15 cellular contexts compared by ENCODE assay signal in genomic region chr11:71567196-71567595, GRCh38. TPM values are rescaled to one million over a fixed set of nuclear protein-coding genes. Genes with fewer than 3 reads are reported as not detected.
DNase-seq lines count a peak whose midpoint lies in the region; ATAC-seq, FAIRE-seq and TF ChIP-seq lines count a peak whose summit lies in the region.
"Not testable (repeated sequence)": the region's sequence is repeated elsewhere in the genome, so short reads cannot be mapped to it uniquely, and the experiment has no call there.
"Had no signal": no experiment of that assay in that cellular context is flagged by ENCODE, and none has a peak within 500 bp of the region (broad histone marks: within the 10 kb centered on the region; RNA-seq: fewer than 3 reads in every experiment).

No MANE protein-coding gene starts in this region.

- not testable (repeated sequence) for H2AFZ ChIP-seq in H1 (ENCODE audit: low read length)

- not testable (repeated sequence) for H3K23ac ChIP-seq in H1 (ENCODE audit: insufficient read length)

- not testable (repeated sequence) for H3K36me3 Mint-ChIP-seq in WTC11; mesothelial cell of epicardium; neural crest cell (ENCODE audit: low read depth); type B pancreatic cell

- H3K36me3 ChIP-seq in H1 (ENCODE audit: control insufficient read depth in 2 of 4, insufficient read depth in 4 of 4, low read length in 3 of 4): not testable (repeated sequence)

- H3K4me2 ChIP-seq in H1 (ENCODE audit: insufficient read depth in 1 of 2, low read depth in 2 of 2, low read length in 2 of 2): not testable (repeated sequence)

- not testable (repeated sequence) for H3K27ac ChIP-seq in H1 (ENCODE audit: low read depth, low read length)

- H3K9me3 ChIP-seq in H1 (ENCODE audit: insufficient read depth in 2 of 2, low read depth in 1 of 2, low read length in 1 of 2): not testable (repeated sequence)

- H2BK120ac ChIP-seq in H1 (replicated peaks; ENCODE audit: low read depth, low read length): not testable (repeated sequence)

- not testable (repeated sequence) for ATAC-seq in WTC11

- H2BK20ac ChIP-seq in H1 (ENCODE audit: low read length): not testable (repeated sequence)

- POLR2A ChIA-PET in WTC11 (lab: Charles Lee); H1 (lab: Charles Lee; ENCODE audit: partially characterized antibody): not testable (repeated sequence)

- not testable (repeated sequence) for H3K56ac ChIP-seq in H1 (replicated peaks; ENCODE audit: insufficient read length, low read depth, low read length)

- not testable (repeated sequence) for H3K23me2 ChIP-seq in H1 (ENCODE audit: low read depth, low read length)

- H3K4me3 Mint-ChIP-seq in WTC11, mesothelial cell of epicardium, neural crest cell, type B pancreatic cell: not testable (repeated sequence)

- H4K91ac ChIP-seq in H1 (replicated peaks; ENCODE audit: insufficient read length, low read length): not testable (repeated sequence)

- WGBS in H1 (ENCODE audit: extremely low coverage in 1 of 2, insufficient coverage in 1 of 2, insufficient read length in 1 of 2, insufficient replicate concordance in 2 of 2, low coverage in 1 of 2, low lambda C conversion rate in 2 of 2, missing lambda C conversion rate in 1 of 2), 2 experiments: 48% methylated on average over 4 of the region's 8 CpGs; no CpG with 5 or more reads in 1 of the 2 experiments

- not testable (repeated sequence) for H4K20me1 ChIP-seq in H1 (replicated peaks in 1 of 2; ENCODE audit: control insufficient read depth in 1 of 2, insufficient read depth in 2 of 2, low read length in 2 of 2)

- in situ Hi-C loops in G401 (cut with HindIII; ENCODE audit: low sequenced_read_pairs): not testable (repeated sequence)

- not testable (repeated sequence) for H3K14ac ChIP-seq in H1 (ENCODE audit: insufficient read length)

- H3K27ac Mint-ChIP-seq in WTC11 (0 out of 2 replicates have a peak overlapping the region, but pooled peaks have one; percentile 59), mesothelial cell of epicardium (peak overlapping the region; percentile 13), neural crest cell (ENCODE audit: unreplicated experiment) (peak overlapping the region; percentile 23), type B pancreatic cell (peak overlapping the region; percentile 40)

- not testable (repeated sequence) for H2BK15ac ChIP-seq in H1 (ENCODE audit: low read length)

- not testable (repeated sequence) for H3K9ac ChIP-seq in H1 (replicated peaks in 1 of 4; ENCODE audit: extremely low read depth in 1 of 4, low read depth in 3 of 4, low read length in 3 of 4)

- H3K4ac ChIP-seq in H1 (replicated peaks; ENCODE audit: insufficient read length, low read depth, low read length): not testable (repeated sequence)

- not testable (repeated sequence) for TF ChIP-seq RAD21 in H1 (IDR thresholded peaks at IDR 0.05 in 1 of 2, conservative IDR thresholded peaks at IDR 0.05 in 1 of 2; ENCODE audit: low read depth in 2 of 2, low read length in 2 of 2)

- H3K4me1 Mint-ChIP-seq in WTC11 (peaks cover 36% of the 10 kb centered on the region), mesothelial cell of epicardium (peaks cover 29% of the 10 kb centered on the region), neural crest cell (peaks cover 15% of the 10 kb centered on the region), type B pancreatic cell (ENCODE audit: unreplicated experiment) (peaks cover 35% of the 10 kb centered on the region)

- TF ChIP-seq EP300 in H1 (IDR thresholded peaks at IDR 0.05; ENCODE audit: borderline replicate concordance in 1 of 2, low read depth in 2 of 2, low read length in 2 of 2): not testable (repeated sequence)

- not testable (repeated sequence) for H2BK5ac ChIP-seq in H1 (ENCODE audit: low read depth, low read length)

- H3K27me3 Mint-ChIP-seq in WTC11 (ENCODE audit: low read depth): not testable (repeated sequence)
- H3K27me3 Mint-ChIP-seq in mesothelial cell of epicardium (ENCODE audit: low read depth): peaks cover 26% of the 10 kb centered on the region
- peaks cover 12% of the 10 kb centered on the region for H3K27me3 Mint-ChIP-seq in neural crest cell (ENCODE audit: low read depth)
- H3K27me3 Mint-ChIP-seq in type B pancreatic cell: peaks cover 22% of the 10 kb centered on the region

- not testable (repeated sequence) for H2AK5ac ChIP-seq in H1 (ENCODE audit: low read depth, low read length)

- peak; percentile 65 for DNase-seq in G401 (ENCODE audit: low spot score)
- DNase-seq in WTC11 (ENCODE audit: low spot score); H1 (ENCODE audit: low read depth in 1 of 2, low spot score in 2 of 2); mesothelial cell of epicardium (ENCODE audit: low spot score in 2 of 2, unreplicated experiment in 2 of 2); neural crest cell (ENCODE audit: low read depth, low spot score); type B pancreatic cell (ENCODE audit: extremely low spot score, unreplicated experiment): not testable (repeated sequence)

- CTCF ChIA-PET in WTC11 (lab: Charles Lee): interaction anchor here (6.3 kb wide), 1 partner anchor 13 kb away, joined by 41 read pairs; no protein-coding TSS in a partner anchor
- CTCF ChIA-PET in H1 (lab: Charles Lee; ENCODE audit: partially characterized antibody): interaction anchor here (0.6 to 2.6 kb wide), 3 partner anchors 13 to 1344 kb away, joined by 3 to 6 read pairs (median 3); no protein-coding TSS in a partner anchor

- H3K79me1 ChIP-seq in H1 (ENCODE audit: low read depth, low read length): not testable (repeated sequence)

- not testable (repeated sequence) for H3K9me3 Mint-ChIP-seq in WTC11, mesothelial cell of epicardium, neural crest cell, type B pancreatic cell

- H3K4me3 ChIP-seq in H1 (ENCODE audit: extremely low read depth in 1 of 4, insufficient read depth in 2 of 4, low read depth in 3 of 4, low read length in 4 of 4): not testable (repeated sequence)

- H3K4me1 ChIP-seq in H1 (replicated peaks in 1 of 4; ENCODE audit: control insufficient read depth in 3 of 4, insufficient read depth in 4 of 4, low read length in 3 of 4): not testable (repeated sequence)

- not testable (repeated sequence) for H3K27me3 ChIP-seq in H1 (replicated peaks in 1 of 4; ENCODE audit: control insufficient read depth in 3 of 4, extremely low read depth in 1 of 4, insufficient read depth in 3 of 4, low read length in 3 of 4)

- H4K5ac ChIP-seq in H1 (ENCODE audit: insufficient read length, low read depth, low read length): not testable (repeated sequence)

- not testable (repeated sequence) for FAIRE-seq in H1 (lab: Jason Lieb, UNC)

- not testable (repeated sequence) for H3K18ac ChIP-seq in H1 (ENCODE audit: extremely low read depth, low read length)

- H3K79me2 ChIP-seq in H1 (ENCODE audit: control insufficient read depth in 1 of 2, insufficient read depth in 2 of 2, low read length in 2 of 2): not testable (repeated sequence)

- TF ChIP-seq POLR2A in H1 (IDR thresholded peaks at IDR 0.05; ENCODE audit: control extremely low read depth in 1 of 2, low read depth in 2 of 2, low read length in 2 of 2): not testable (repeated sequence)

- H2BK12ac ChIP-seq in H1 (ENCODE audit: low read depth, low read length): peak overlapping the region; percentile 50; the same call in 1 of the 2 replicates

- TF ChIP-seq CTCF in WTC11 (IDR thresholded peaks at IDR 0.05); H1 (IDR thresholded peaks at IDR 0.05; ENCODE audit: control extremely low read depth in 1 of 3, insufficient read depth in 1 of 3, low read depth in 1 of 3, low read length in 3 of 3); mesothelial cell of epicardium (IDR thresholded peaks at IDR 0.05; ENCODE audit: unreplicated experiment); neural crest cell (conservative IDR thresholded peaks at IDR 0.05); type B pancreatic cell (conservative IDR thresholded peaks at IDR 0.05): not testable (repeated sequence)

- not testable (repeated sequence) for H4K8ac ChIP-seq in H1 (ENCODE audit: extremely low read depth, insufficient read depth, low read length)

RNA-seq across cellular contexts. Expression of gene KRTAP5-10, which starts 1.8 kb away (rescaled TPM):
- total RNA-seq in G401 (2014; rRNA removed; shearing (Covaris generic)): not detected in 2 replicates
- total RNA-seq in WTC11 (2021): not detected in 3 replicates
- total RNA-seq in H1 (2021; fragmentation: NEBNext Ultra II Directional; extraction: Animal tissue kit (Norgen Biotek cat#: 25700)): not detected in 2 replicates
- polyA plus RNA-seq in H1 (2011; rRNA removed): 0.11 and 0.12 TPM in 2 replicates
- polyA plus RNA-seq in H1 (2011; cell fraction: cytosol; rRNA removed): 0.10 TPM
- 0.53 TPM for polyA plus RNA-seq in H1 (2011; cell fraction: nucleus; rRNA removed)
- not detected in 4 replicates for polyA plus RNA-seq in H1 (2012, experiment 1 of 2)
- not detected for polyA plus RNA-seq in H1 (2012, experiment 2 of 2)
- 0.04 TPM for polyA plus RNA-seq in H1 (2013, experiment 1 of 2)
- polyA plus RNA-seq in H1 (2013, experiment 2 of 2): not detected
- polyA minus RNA-seq in H1 (2011; rRNA and poly(A)+ RNA removed): 0.24 TPM in 1 of 2 replicates, not detected in the other
- polyA minus RNA-seq in H1 (2011; cell fraction: cytosol; rRNA and poly(A)+ RNA removed): not detected
- not detected for polyA minus RNA-seq in H1 (2011; cell fraction: nucleus; rRNA and poly(A)+ RNA removed)
- 0.22 to 0.32 TPM (median 0.31 TPM) in 3 replicates for total RNA-seq in mesothelial cell of epicardium
- total RNA-seq in neural crest cell: not detected in 2 replicates
- total RNA-seq in type B pancreatic cell (ENCODE audit: low replicate concordance): not detected in 2 replicates
- total RNA-seq: Caco-2; CD4-positive, alpha-beta T cell; GM23248; HFFc6; HT1080; IMR-90 had no signal
- polyA plus RNA-seq: A549, GM23248, IMR-90 had no signal

RNA-seq across cellular contexts. Expression of gene KRTAP5-11, which starts 15.5 kb away (rescaled TPM):
- not detected in 2 replicates for total RNA-seq in G401 (2014; rRNA removed; shearing (Covaris generic))
- total RNA-seq in WTC11 (2021): not detected in 3 replicates
- total RNA-seq in H1 (2021; fragmentation: NEBNext Ultra II Directional; extraction: Animal tissue kit (Norgen Biotek cat#: 25700)): not detected in 2 replicates
- not detected in 2 replicates for polyA plus RNA-seq in H1 (2011; rRNA removed)
- polyA plus RNA-seq in H1 (2011; cell fraction: cytosol; rRNA removed): not detected
- polyA plus RNA-seq in H1 (2011; cell fraction: nucleus; rRNA removed): not detected
- polyA plus RNA-seq in H1 (2012, experiment 1 of 2): 0.33 TPM in 1 of 4 replicates, not detected in the others
- not detected for polyA plus RNA-seq in H1 (2012, experiment 2 of 2)
- not detected for polyA plus RNA-seq in H1 (2013, experiment 1 of 2)
- polyA plus RNA-seq in H1 (2013, experiment 2 of 2): not detected
- polyA minus RNA-seq in H1 (2011; rRNA and poly(A)+ RNA removed): not detected in 2 replicates
- polyA minus RNA-seq in H1 (2011; cell fraction: cytosol; rRNA and poly(A)+ RNA removed): not detected
- polyA minus RNA-seq in H1 (2011; cell fraction: nucleus; rRNA and poly(A)+ RNA removed): not detected
- 0.44 TPM in 1 of 3 replicates, not detected in the others for total RNA-seq in mesothelial cell of epicardium
- total RNA-seq in neural crest cell: not detected in 2 replicates
- total RNA-seq in type B pancreatic cell (ENCODE audit: low replicate concordance): not detected in 2 replicates
- total RNA-seq: Caco-2; CD4-positive, alpha-beta T cell; GM23248; H7; HFFc6; HT1080; IMR-90 had no signal
- polyA plus RNA-seq: A549, BJ, GM23248, IMR-90 had no signal

RNA-seq across cellular contexts. Expression of gene KRTAP5-9, which starts 19.0 kb away (rescaled TPM):
- total RNA-seq in G401 (2014; rRNA removed; shearing (Covaris generic)): not detected in 2 replicates
- total RNA-seq in WTC11 (2021): not detected in 3 replicates
- total RNA-seq in H1 (2021; fragmentation: NEBNext Ultra II Directional; extraction: Animal tissue kit (Norgen Biotek cat#: 25700)): not detected in 2 replicates
- polyA plus RNA-seq in H1 (2011; rRNA removed): 0.11 TPM in 1 of 2 replicates, not detected in the other
- polyA plus RNA-seq in H1 (2011; cell fraction: cytosol; rRNA removed): not detected
- 0.36 TPM for polyA plus RNA-seq in H1 (2011; cell fraction: nucleus; rRNA removed)
- polyA plus RNA-seq in H1 (2012, experiment 1 of 2): not detected in 4 replicates
- polyA plus RNA-seq in H1 (2012, experiment 2 of 2): not detected
- polyA plus RNA-seq in H1 (2013, experiment 1 of 2): not detected
- polyA plus RNA-seq in H1 (2013, experiment 2 of 2): not detected
- polyA minus RNA-seq in H1 (2011; rRNA and poly(A)+ RNA removed): not detected in 2 replicates
- polyA minus RNA-seq in H1 (2011; cell fraction: cytosol; rRNA and poly(A)+ RNA removed): not detected
- not detected for polyA minus RNA-seq in H1 (2011; cell fraction: nucleus; rRNA and poly(A)+ RNA removed)
- total RNA-seq in mesothelial cell of epicardium: 0.52 to 0.65 TPM (median 0.62 TPM) in 3 replicates
- not detected in 2 replicates for total RNA-seq in neural crest cell
- 0.43 TPM in 1 of 2 replicates, not detected in the other for total RNA-seq in type B pancreatic cell (ENCODE audit: low replicate concordance)
- total RNA-seq: Caco-2, GM23248, H7, HT1080, IMR-90 had no signal
- polyA plus RNA-seq: A549, GM23248 had no signal

RNA-seq across cellular contexts. Expression of gene KRTAP5-8, which starts 29.4 kb away (rescaled TPM):
- not detected in 2 replicates for total RNA-seq in G401 (2014; rRNA removed; shearing (Covaris generic))
- not detected in 3 replicates for total RNA-seq in WTC11 (2021)
- total RNA-seq in H1 (2021; fragmentation: NEBNext Ultra II Directional; extraction: Animal tissue kit (Norgen Biotek cat#: 25700)): not detected in 2 replicates
- 0.06 TPM in 1 of 2 replicates, not detected in the other for polyA plus RNA-seq in H1 (2011; rRNA removed)
- not detected for polyA plus RNA-seq in H1 (2011; cell fraction: cytosol; rRNA removed)
- polyA plus RNA-seq in H1 (2011; cell fraction: nucleus; rRNA removed): 0.13 TPM
- not detected in 4 replicates for polyA plus RNA-seq in H1 (2012, experiment 1 of 2)
- not detected for polyA plus RNA-seq in H1 (2012, experiment 2 of 2)
- not detected for polyA plus RNA-seq in H1 (2013, experiment 1 of 2)
- polyA plus RNA-seq in H1 (2013, experiment 2 of 2): not detected
- 0.29 TPM in 1 of 2 replicates, not detected in the other for polyA minus RNA-seq in H1 (2011; rRNA and poly(A)+ RNA removed)
- not detected for polyA minus RNA-seq in H1 (2011; cell fraction: cytosol; rRNA and poly(A)+ RNA removed)
- polyA minus RNA-seq in H1 (2011; cell fraction: nucleus; rRNA and poly(A)+ RNA removed): not detected
- 0.18 to 0.73 TPM (median 0.25 TPM) in 3 replicates for total RNA-seq in mesothelial cell of epicardium
- total RNA-seq in neural crest cell: 0.25 TPM in 1 of 2 replicates, not detected in the other
- not detected in 2 replicates for total RNA-seq in type B pancreatic cell (ENCODE audit: low replicate concordance)
- total RNA-seq: Caco-2; CD4-positive, alpha-beta T cell; GM23248; H7; HFFc6; HT1080; IMR-90 had no signal
- polyA plus RNA-seq: A549, BJ, GM23248 had no signal

RNA-seq across cellular contexts. Expression of gene KRTAP5-7, which starts 40.1 kb away (rescaled TPM):
- not detected in 2 replicates for total RNA-seq in G401 (2014; rRNA removed; shearing (Covaris generic))
- 0.11 TPM in 1 of 3 replicates, not detected in the others for total RNA-seq in WTC11 (2021)
- total RNA-seq in H1 (2021; fragmentation: NEBNext Ultra II Directional; extraction: Animal tissue kit (Norgen Biotek cat#: 25700)): not detected in 2 replicates
- polyA plus RNA-seq in H1 (2011; rRNA removed): not detected in 2 replicates
- polyA plus RNA-seq in H1 (2011; cell fraction: cytosol; rRNA removed): not detected
- 0.16 TPM for polyA plus RNA-seq in H1 (2011; cell fraction: nucleus; rRNA removed)
- polyA plus RNA-seq in H1 (2012, experiment 1 of 2): not detected in 4 replicates
- not detected for polyA plus RNA-seq in H1 (2012, experiment 2 of 2)
- not detected for polyA plus RNA-seq in H1 (2013, experiment 1 of 2)
- polyA plus RNA-seq in H1 (2013, experiment 2 of 2): not detected
- polyA minus RNA-seq in H1 (2011; rRNA and poly(A)+ RNA removed): 0.13 TPM in 1 of 2 replicates, not detected in the other
- polyA minus RNA-seq in H1 (2011; cell fraction: cytosol; rRNA and poly(A)+ RNA removed): not detected
- not detected for polyA minus RNA-seq in H1 (2011; cell fraction: nucleus; rRNA and poly(A)+ RNA removed)
- 0.18 to 0.43 TPM (median 0.25 TPM) in 3 replicates for total RNA-seq in mesothelial cell of epicardium
- total RNA-seq in neural crest cell: not detected in 2 replicates
- not detected in 2 replicates for total RNA-seq in type B pancreatic cell (ENCODE audit: low replicate concordance)
- total RNA-seq: Caco-2; CD4-positive, alpha-beta T cell; GM23248; H7; HFFc6; HT1080; IMR-90 had no signal
- polyA plus RNA-seq: A549, BJ, GM23248, IMR-90 had no signal
